1 cellular context compared by ENCODE assay signal in the genomic region with DNA sequence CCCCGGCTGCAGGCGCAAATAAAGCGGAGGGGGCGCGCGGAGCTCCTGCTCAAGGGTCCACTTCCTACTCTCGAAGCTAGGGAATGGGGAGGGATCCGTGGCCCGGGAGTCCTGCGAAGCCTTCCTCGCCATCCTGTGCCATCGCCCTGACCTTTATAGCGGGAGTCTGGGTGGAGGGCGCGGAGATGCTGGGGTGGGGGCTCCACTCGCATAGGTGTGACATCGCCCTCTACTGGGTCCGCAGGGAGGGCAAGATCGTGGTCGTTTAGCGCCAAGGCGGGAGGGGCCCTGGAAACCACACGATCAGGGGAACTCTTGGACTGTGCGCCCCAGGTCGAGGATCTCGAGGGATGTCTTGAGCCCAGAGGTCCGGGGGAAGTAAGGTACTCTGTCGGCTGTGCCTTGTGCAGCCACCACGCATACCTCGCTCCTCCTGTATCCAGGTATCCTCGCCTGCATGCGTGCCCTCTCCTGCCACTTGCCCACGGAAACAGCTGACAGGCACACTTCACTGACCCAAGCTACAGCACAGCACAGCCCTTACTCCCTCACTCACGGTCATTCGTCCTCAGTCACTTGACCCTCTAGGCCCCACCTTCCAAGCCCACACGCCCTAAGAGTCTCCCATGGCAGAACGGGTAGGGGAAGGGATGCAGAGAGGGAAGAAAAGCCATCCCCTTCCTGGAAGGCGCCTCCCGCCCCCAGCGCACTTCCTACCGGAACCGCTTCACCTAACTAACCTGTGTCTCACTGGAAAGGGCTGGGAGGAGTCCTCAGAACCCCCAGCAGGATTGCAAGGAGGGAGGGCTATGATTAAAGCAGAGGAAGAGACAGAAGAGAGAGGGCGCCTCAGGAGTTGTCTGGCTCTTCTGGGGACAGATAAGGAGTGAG.
TF ChIP-seq lines count a peak whose summit lies in the region.

No MANE protein-coding gene starts in this region.

TF ChIP-seq in WTC11, 78 proteins besides CTCF, POLR2A, EP300 and RAD21 (continued from another document):
- TF ChIP-seq, protein P1, sequence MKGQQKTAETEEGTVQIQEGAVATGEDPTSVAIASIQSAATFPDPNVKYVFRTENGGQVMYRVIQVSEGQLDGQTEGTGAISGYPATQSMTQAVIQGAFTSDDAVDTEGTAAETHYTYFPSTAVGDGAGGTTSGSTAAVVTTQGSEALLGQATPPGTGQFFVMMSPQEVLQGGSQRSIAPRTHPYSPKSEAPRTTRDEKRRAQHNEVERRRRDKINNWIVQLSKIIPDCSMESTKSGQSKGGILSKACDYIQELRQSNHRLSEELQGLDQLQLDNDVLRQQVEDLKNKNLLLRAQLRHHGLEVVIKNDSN (CRISPR knock-in tag; IDR thresholded peaks at IDR 0.05), result 0 out of 2 replicates have a peak, but pooled peaks have one; percentile 26
- TF ChIP-seq ATF1 (CRISPR knock-in tag; IDR thresholded peaks at IDR 0.05) (no peak), ZNF219 (CRISPR knock-in tag; IDR thresholded peaks at IDR 0.05; ENCODE audit: borderline replicate concordance) (0 out of 2 replicates have a peak, but pooled peaks have one; percentile 74), TP53 (CRISPR knock-in tag; IDR thresholded peaks at IDR 0.05) (no peak), CBFB (CRISPR knock-in tag; IDR thresholded peaks at IDR 0.05; ENCODE audit: low read depth) (no peak; the same call in 1 of the 2 replicates)
- TF ChIP-seq, protein P2, sequence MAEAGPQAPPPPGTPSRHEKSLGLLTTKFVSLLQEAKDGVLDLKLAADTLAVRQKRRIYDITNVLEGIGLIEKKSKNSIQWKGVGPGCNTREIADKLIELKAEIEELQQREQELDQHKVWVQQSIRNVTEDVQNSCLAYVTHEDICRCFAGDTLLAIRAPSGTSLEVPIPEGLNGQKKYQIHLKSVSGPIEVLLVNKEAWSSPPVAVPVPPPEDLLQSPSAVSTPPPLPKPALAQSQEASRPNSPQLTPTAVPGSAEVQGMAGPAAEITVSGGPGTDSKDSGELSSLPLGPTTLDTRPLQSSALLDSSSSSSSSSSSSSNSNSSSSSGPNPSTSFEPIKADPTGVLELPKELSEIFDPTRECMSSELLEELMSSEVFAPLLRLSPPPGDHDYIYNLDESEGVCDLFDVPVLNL (CRISPR knock-in tag; IDR thresholded peaks at IDR 0.05; ENCODE audit: borderline replicate concordance, low read depth), result no peak
- TF ChIP-seq, protein P3, sequence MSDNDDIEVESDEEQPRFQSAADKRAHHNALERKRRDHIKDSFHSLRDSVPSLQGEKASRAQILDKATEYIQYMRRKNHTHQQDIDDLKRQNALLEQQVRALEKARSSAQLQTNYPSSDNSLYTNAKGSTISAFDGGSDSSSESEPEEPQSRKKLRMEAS (CRISPR knock-in tag; IDR thresholded peaks at IDR 0.05), result peak; percentile 75
- TF ChIP-seq, protein P4, sequence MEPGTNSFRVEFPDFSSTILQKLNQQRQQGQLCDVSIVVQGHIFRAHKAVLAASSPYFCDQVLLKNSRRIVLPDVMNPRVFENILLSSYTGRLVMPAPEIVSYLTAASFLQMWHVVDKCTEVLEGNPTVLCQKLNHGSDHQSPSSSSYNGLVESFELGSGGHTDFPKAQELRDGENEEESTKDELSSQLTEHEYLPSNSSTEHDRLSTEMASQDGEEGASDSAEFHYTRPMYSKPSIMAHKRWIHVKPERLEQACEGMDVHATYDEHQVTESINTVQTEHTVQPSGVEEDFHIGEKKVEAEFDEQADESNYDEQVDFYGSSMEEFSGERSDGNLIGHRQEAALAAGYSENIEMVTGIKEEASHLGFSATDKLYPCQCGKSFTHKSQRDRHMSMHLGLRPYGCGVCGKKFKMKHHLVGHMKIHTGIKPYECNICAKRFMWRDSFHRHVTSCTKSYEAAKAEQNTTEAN (CRISPR knock-in tag; IDR thresholded peaks at IDR 0.05), result no peak
- TF ChIP-seq, protein P5, sequence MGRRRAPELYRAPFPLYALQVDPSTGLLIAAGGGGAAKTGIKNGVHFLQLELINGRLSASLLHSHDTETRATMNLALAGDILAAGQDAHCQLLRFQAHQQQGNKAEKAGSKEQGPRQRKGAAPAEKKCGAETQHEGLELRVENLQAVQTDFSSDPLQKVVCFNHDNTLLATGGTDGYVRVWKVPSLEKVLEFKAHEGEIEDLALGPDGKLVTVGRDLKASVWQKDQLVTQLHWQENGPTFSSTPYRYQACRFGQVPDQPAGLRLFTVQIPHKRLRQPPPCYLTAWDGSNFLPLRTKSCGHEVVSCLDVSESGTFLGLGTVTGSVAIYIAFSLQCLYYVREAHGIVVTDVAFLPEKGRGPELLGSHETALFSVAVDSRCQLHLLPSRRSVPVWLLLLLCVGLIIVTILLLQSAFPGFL (CRISPR knock-in tag; IDR thresholded peaks at IDR 0.05; ENCODE audit: borderline replicate concordance), result no peak
- TF ChIP-seq, protein P6, sequence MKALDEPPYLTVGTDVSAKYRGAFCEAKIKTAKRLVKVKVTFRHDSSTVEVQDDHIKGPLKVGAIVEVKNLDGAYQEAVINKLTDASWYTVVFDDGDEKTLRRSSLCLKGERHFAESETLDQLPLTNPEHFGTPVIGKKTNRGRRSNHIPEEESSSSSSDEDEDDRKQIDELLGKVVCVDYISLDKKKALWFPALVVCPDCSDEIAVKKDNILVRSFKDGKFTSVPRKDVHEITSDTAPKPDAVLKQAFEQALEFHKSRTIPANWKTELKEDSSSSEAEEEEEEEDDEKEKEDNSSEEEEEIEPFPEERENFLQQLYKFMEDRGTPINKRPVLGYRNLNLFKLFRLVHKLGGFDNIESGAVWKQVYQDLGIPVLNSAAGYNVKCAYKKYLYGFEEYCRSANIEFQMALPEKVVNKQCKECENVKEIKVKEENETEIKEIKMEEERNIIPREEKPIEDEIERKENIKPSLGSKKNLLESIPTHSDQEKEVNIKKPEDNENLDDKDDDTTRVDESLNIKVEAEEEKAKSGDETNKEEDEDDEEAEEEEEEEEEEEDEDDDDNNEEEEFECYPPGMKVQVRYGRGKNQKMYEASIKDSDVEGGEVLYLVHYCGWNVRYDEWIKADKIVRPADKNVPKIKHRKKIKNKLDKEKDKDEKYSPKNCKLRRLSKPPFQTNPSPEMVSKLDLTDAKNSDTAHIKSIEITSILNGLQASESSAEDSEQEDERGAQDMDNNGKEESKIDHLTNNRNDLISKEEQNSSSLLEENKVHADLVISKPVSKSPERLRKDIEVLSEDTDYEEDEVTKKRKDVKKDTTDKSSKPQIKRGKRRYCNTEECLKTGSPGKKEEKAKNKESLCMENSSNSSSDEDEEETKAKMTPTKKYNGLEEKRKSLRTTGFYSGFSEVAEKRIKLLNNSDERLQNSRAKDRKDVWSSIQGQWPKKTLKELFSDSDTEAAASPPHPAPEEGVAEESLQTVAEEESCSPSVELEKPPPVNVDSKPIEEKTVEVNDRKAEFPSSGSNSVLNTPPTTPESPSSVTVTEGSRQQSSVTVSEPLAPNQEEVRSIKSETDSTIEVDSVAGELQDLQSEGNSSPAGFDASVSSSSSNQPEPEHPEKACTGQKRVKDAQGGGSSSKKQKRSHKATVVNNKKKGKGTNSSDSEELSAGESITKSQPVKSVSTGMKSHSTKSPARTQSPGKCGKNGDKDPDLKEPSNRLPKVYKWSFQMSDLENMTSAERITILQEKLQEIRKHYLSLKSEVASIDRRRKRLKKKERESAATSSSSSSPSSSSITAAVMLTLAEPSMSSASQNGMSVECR (CRISPR knock-in tag; IDR thresholded peaks at IDR 0.05; ENCODE audit: borderline replicate concordance), result peak; percentile 74; the same call in 1 of the 2 replicates
TF ChIP-seq in WTC11: peak in this region for 12.
